Comparison of ENCODE assay signal across 14 cellular contexts in the genomic region with DNA sequence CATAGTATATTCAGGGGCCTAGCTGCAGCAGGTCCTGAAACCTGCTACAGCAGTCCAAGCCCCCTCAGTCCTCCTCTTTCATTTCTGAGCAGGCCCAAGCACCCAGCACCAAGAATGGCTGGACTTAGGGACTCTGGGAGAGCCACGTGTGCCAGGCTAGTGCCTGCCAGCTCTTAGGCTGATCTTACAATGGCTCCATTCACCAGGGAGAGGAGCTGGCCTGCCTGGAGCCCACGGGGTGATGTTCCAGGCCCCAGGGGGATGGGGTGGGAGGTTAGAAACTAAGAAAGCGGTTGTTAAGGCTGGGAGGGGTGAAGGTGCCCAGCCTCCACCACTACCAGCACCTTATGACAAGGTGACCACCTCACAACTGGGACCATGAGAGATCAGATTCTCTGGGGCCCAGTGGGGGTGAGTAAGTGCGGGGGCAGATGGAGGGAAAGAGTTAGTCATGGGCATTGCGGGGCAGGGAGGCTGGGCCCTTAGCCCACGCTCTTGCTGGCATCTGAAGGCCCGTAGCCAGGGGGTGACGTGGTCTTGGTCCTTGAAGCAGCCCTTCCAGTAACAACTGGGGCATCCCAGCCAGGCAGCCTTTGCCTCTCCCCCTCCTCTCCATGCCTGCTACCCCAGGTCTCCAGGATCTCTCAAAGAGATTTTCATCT. TPM values are rescaled to one million over a fixed set of nuclear protein-coding genes. Genes with fewer than 3 reads are reported as not detected.
A peak's percentile ranks its signal among the peaks of the same experiment; 100 is the strongest.
DNase-seq lines count a peak whose midpoint lies in the region; ATAC-seq and TF ChIP-seq lines count a peak whose summit lies in the region.
"Had no signal": no experiment of that assay in that cellular context is flagged by ENCODE, and none has a peak within 500 bp of the region (broad histone marks: within the 10 kb centered on the region; RNA-seq: fewer than 3 reads in every experiment).

No MANE protein-coding gene starts in this region.

- no peak overlapping the region for H4K12ac ChIP-seq in trophoblast cell (ENCODE audit: low read depth, low read length)

- H3K79me2 ChIP-seq in trophoblast cell (ENCODE audit: control insufficient read depth, insufficient read depth, low read length, poor library complexity): no peaks in the 10 kb centered on the region

- CTCF ChIA-PET in RWPE1 (lab: Yijun Ruan, JAX): interaction anchor here (0.7 kb wide), 1 partner anchor 115 kb away, joined by 3 read pairs; no protein-coding TSS in a partner anchor

- WGBS in trophoblast cell (ENCODE audit: extremely low coverage, insufficient coverage, insufficient read length): no CpG with 5 or more reads among the region's 8 CpGs

- H3K79me1 ChIP-seq in trophoblast cell (ENCODE audit: low read length): peaks cover 14% of the 10 kb centered on the region

- peak overlapping the region; percentile 20 for H4K91ac ChIP-seq in trophoblast cell (ENCODE audit: low read depth, low read length)

- no peak overlapping the region for H3K9ac ChIP-seq in trophoblast cell (ENCODE audit: low read length)

- no peak overlapping the region for H3K4me3 Mint-ChIP-seq in dendritic cell treated with granulocyte-macrophage colony-stimulating factor and Interleukin-4, amounts not matched to agents 40 ng/mL and 50 ng/mL, for 4 days
- H3K4me3 Mint-ChIP-seq: GM23338 had no signal

- ATAC-seq in GM21423 (IDR thresholded peaks at IDR 0.05; ENCODE audit: unreplicated experiment): no peak
- ATAC-seq: GM23338 had no signal

- intact Hi-C loops in dendritic cell treated with granulocyte-macrophage colony-stimulating factor and Interleukin-4, amounts not matched to agents 40 ng/mL and 50 ng/mL, for 4 days (cut with micrococcal nuclease): no loop called here

- H3K36me3 ChIP-seq in MG63 (peaks cover 4% of the 10 kb centered on the region), trophoblast cell (ENCODE audit: control insufficient read depth in 1 of 2, insufficient read depth in 2 of 2, low read length in 2 of 2) (no peaks in the 10 kb centered on the region)

- peak overlapping the region; percentile 11 for H2BK12ac ChIP-seq in trophoblast cell (ENCODE audit: low read length)

- H2AFZ ChIP-seq in trophoblast cell (ENCODE audit: insufficient read depth, low read length, poor library complexity): no peak overlapping the region
- H2AFZ ChIP-seq: GM23338 had no signal

- H3K27ac ChIP-seq in trophoblast cell (ENCODE audit: low read depth, low read length) (no peak overlapping the region), RWPE1 (no peak overlapping the region)
- H3K27ac ChIP-seq: epithelial cell of prostate, HL-60 had no signal

- H4K8ac ChIP-seq in trophoblast cell (ENCODE audit: low read depth, low read length): peak overlapping the region; percentile 49

- peaks cover 16 to 17% of the 10 kb centered on the region in 2 experiments for H3K4me1 ChIP-seq in trophoblast cell (ENCODE audit: control insufficient read depth in 1 of 2, insufficient read depth in 2 of 2, low read length in 2 of 2)

- DNase-seq in COLO829 (ENCODE audit: low spot score): peak; percentile 89
- DNase-seq in MG63: peak; percentile 99
- no peak for DNase-seq in trophoblast cell
- no peak for DNase-seq in NCI-H2227 treated with DMSO at 0.1 percent for 48 hours (lab: John Stamatoyannopoulos, UW)
- DNase-seq in RWPE1 (ENCODE audit: low spot score): no peak
- no peak for DNase-seq in DMS 273 treated with DMSO at 0.1 percent for 48 hours (lab: John Stamatoyannopoulos, UW)
- DNase-seq: Calu3, NCI-H2029, SHP77 treated with DMSO at 0.1 percent for 48 hours had no signal

- H3K36me3 Mint-ChIP-seq in dendritic cell treated with granulocyte-macrophage colony-stimulating factor and Interleukin-4, amounts not matched to agents 40 ng/mL and 50 ng/mL, for 4 days (ENCODE audit: low read depth): no peaks in the 10 kb centered on the region

- peaks cover 62% of the 10 kb centered on the region for H3K4me1 Mint-ChIP-seq in dendritic cell treated with granulocyte-macrophage colony-stimulating factor and Interleukin-4, amounts not matched to agents 40 ng/mL and 50 ng/mL, for 4 days (ENCODE audit: low read depth)
- H3K4me1 Mint-ChIP-seq: GM23338 had no signal

- H3K9me3 Mint-ChIP-seq in dendritic cell treated with granulocyte-macrophage colony-stimulating factor and Interleukin-4, amounts not matched to agents 40 ng/mL and 50 ng/mL, for 4 days: no peaks in the 10 kb centered on the region
- H3K9me3 Mint-ChIP-seq: GM23338 had no signal

- no peaks in the 10 kb centered on the region for H3K27me3 Mint-ChIP-seq in dendritic cell treated with granulocyte-macrophage colony-stimulating factor and Interleukin-4, amounts not matched to agents 40 ng/mL and 50 ng/mL, for 4 days

- H3K4me2 ChIP-seq in trophoblast cell (ENCODE audit: low read length): no peak overlapping the region
- H3K4me2 ChIP-seq: GM23338 had no signal

- H3K4me3 ChIP-seq in MG63 (no peak overlapping the region), trophoblast cell (ENCODE audit: low read depth, low read length) (no peak overlapping the region)
- H3K4me3 ChIP-seq: GM23338 had no signal

- TF ChIP-seq CTCF in RWPE1 (conservative IDR thresholded peaks at IDR 0.05; ENCODE audit: low read depth): no peak

- POLR2A ChIA-PET in RWPE1 (lab: Yijun Ruan, JAX; ENCODE audit: low non-redundant PET): no interaction called here

- H2BK120ac ChIP-seq in trophoblast cell (ENCODE audit: insufficient read depth, low read length, poor library complexity): peak overlapping the region; percentile 14

- no peak overlapping the region for H3K23ac ChIP-seq in trophoblast cell (ENCODE audit: low read length)

- no peak overlapping the region for H3K4ac ChIP-seq in trophoblast cell (ENCODE audit: low read depth, low read length)

- no peak overlapping the region for H3K14ac ChIP-seq in trophoblast cell (ENCODE audit: low read length)

- no peak overlapping the region for H3K18ac ChIP-seq in trophoblast cell (ENCODE audit: low read length)

- H2BK5ac ChIP-seq in trophoblast cell (ENCODE audit: low read depth, low read length, poor library complexity): no peak overlapping the region

- H2AK5ac ChIP-seq in trophoblast cell (ENCODE audit: low read length): peak overlapping the region; percentile 35

- H3K27me3 ChIP-seq in MG63 (no peaks in the 10 kb centered on the region), trophoblast cell (ENCODE audit: insufficient read depth, low read length) (no peaks in the 10 kb centered on the region)

- H3K9me3 ChIP-seq in MG63: no peaks in the 10 kb centered on the region
- no peaks in the 10 kb centered on the region for H3K9me3 ChIP-seq in trophoblast cell (ENCODE audit: insufficient read depth, low read depth, low read length)

- peak overlapping the region; percentile 70 for H3K27ac Mint-ChIP-seq in dendritic cell treated with granulocyte-macrophage colony-stimulating factor and Interleukin-4, amounts not matched to agents 40 ng/mL and 50 ng/mL, for 4 days
- H3K27ac Mint-ChIP-seq: GM23338 had no signal

RNA-seq across cellular contexts. Expression of gene CLIC4, which starts 30.3 kb away (rescaled TPM):
- 348 and 588 TPM in 2 replicates for total RNA-seq in MG63 (2014; rRNA removed; shearing (Covaris generic); ENCODE audit: low replicate concordance)
- 204 and 206 TPM in 2 replicates for polyA plus RNA-seq in trophoblast cell (2013)

Comparison
In these comparisons a context has a peak if more than half of its experiments do, and no peak if none do; other contexts are left out.
1. DNase-seq: peak in COLO829 (single experiment) and MG63 (single experiment); none in trophoblast cell (0 of 2), NCI-H2227 treated with DMSO at 0.1 percent for 48 hours (single experiment), RWPE1 (single experiment) and DMS 273 treated with DMSO at 0.1 percent for 48 hours (single experiment).